ENCODE assay signal across 10 cellular contexts in genomic region chr5:115209279-115209678, GRCh38. TPM values are rescaled to one million over a fixed set of nuclear protein-coding genes. Genes with fewer than 3 reads are reported as not detected.
DNase-seq lines count a peak whose midpoint lies in the region; ATAC-seq, FAIRE-seq and TF ChIP-seq lines count a peak whose summit lies in the region.
"Had no signal": no experiment of that assay in that cellular context is flagged by ENCODE, and none has a peak within 500 bp of the region (broad histone marks: within the 10 kb centered on the region; RNA-seq: fewer than 3 reads in every experiment).

No MANE protein-coding gene starts in this region.

- no peaks in the 10 kb centered on the region for H3K27me3 Mint-ChIP-seq in CD4-positive, alpha-beta T cell
- H3K27me3 Mint-ChIP-seq in natural killer cell treated with Interleukin-12 subunit alpha and Interleukin-12 subunit beta and Interleukin-15 and Interleukin-18, amount 100 ng/mL, for 72 hours = no peaks in the 10 kb centered on the region
- H3K27me3 Mint-ChIP-seq: activated naive CD8-positive, alpha-beta T cell had no signal

- H3K27ac Mint-ChIP-seq in CD4-positive, alpha-beta T cell = peak overlapping the region; percentile 1
- peak overlapping the region; percentile 50 to 53 for H3K27ac Mint-ChIP-seq in natural killer cell treated with Interleukin-12 subunit alpha and Interleukin-12 subunit beta and Interleukin-15 and Interleukin-18, amount 100 ng/mL, for 72 hours
- H3K27ac Mint-ChIP-seq: activated naive CD8-positive, alpha-beta T cell had no signal

- no peak overlapping the region for H3K4me3 Mint-ChIP-seq in CD4-positive, alpha-beta T cell
- H3K4me3 Mint-ChIP-seq in natural killer cell treated with Interleukin-12 subunit alpha and Interleukin-12 subunit beta and Interleukin-15 and Interleukin-18, amount 100 ng/mL, for 72 hours = peak overlapping the region; percentile 81
- H3K4me3 Mint-ChIP-seq: neural crest cell had no signal

- TF ChIP-seq CTCF in CD4-positive, alpha-beta T cell (IDR thresholded peaks at IDR 0.05) = no peak

- no peaks in the 10 kb centered on the region for H3K9me3 ChIP-seq in CD4-positive, alpha-beta T cell (ENCODE audit: control insufficient read depth, low read length)

- DNase-seq in CD4-positive, alpha-beta T cell = no peak
- DNase-seq in activated CD8-positive, alpha-beta memory T cell treated with anti-CD3 and anti-CD28 coated beads for 48 hours (ENCODE audit: low read depth in 2 of 3, low spot score in 2 of 3) = peak in 2 of 3 experiments; percentile 2 to 26
- peak; percentile 76 for DNase-seq in natural killer cell treated with Interleukin-12 subunit alpha and Interleukin-12 subunit beta and Interleukin-15 and Interleukin-18, amount 100 ng/mL, for 72 hours (ENCODE audit: low spot score)
- DNase-seq in mesenteric fat pad (ENCODE audit: low spot score) (no peak), H54 (ENCODE audit: insufficient read length, low spot score) (no peak), cerebellum (ENCODE audit: low spot score) (no peak)

- intact Hi-C loops in CD4-positive, alpha-beta T cell (cut with DNase I, micrococcal nuclease) = no loop called here

- no peak overlapping the region for H3K27ac ChIP-seq in CD4-positive, alpha-beta T cell (ENCODE audit: low read depth, low read length)

- POLR2A ChIA-PET in CD4-positive, alpha-beta T cell (lab: Charles Lee) = no interaction called here

- CTCF ChIA-PET in CD4-positive, alpha-beta T cell (lab: Charles Lee) = no interaction called here

- H3K27me3 ChIP-seq in CD4-positive, alpha-beta T cell (ENCODE audit: control insufficient read depth, insufficient read depth, low read length) = no peaks in the 10 kb centered on the region

- peaks cover 46% of the 10 kb centered on the region for H3K36me3 Mint-ChIP-seq in CD4-positive, alpha-beta T cell (ENCODE audit: low read depth)
- H3K36me3 Mint-ChIP-seq in natural killer cell treated with Interleukin-12 subunit alpha and Interleukin-12 subunit beta and Interleukin-15 and Interleukin-18, amount 100 ng/mL, for 72 hours = peaks cover 6% of the 10 kb centered on the region

- FAIRE-seq in H54 (lab: Jason Lieb, UNC) = no peak

- no peaks in the 10 kb centered on the region for H3K9me3 Mint-ChIP-seq in CD4-positive, alpha-beta T cell
- no peaks in the 10 kb centered on the region for H3K9me3 Mint-ChIP-seq in natural killer cell treated with Interleukin-12 subunit alpha and Interleukin-12 subunit beta and Interleukin-15 and Interleukin-18, amount 100 ng/mL, for 72 hours
- H3K9me3 Mint-ChIP-seq: neural crest cell had no signal

- H3K4me1 Mint-ChIP-seq in CD4-positive, alpha-beta T cell (ENCODE audit: low read depth) = peaks cover 16% of the 10 kb centered on the region
- H3K4me1 Mint-ChIP-seq in natural killer cell treated with Interleukin-12 subunit alpha and Interleukin-12 subunit beta and Interleukin-15 and Interleukin-18, amount 100 ng/mL, for 72 hours (ENCODE audit: low read depth in 2 of 2) = peaks cover 11 to 18% of the 10 kb centered on the region in 2 donors

- ATAC-seq in CD4-positive, alpha-beta T cell (ENCODE audit: poor library complexity) = peak; percentile 83
- ATAC-seq in GM19452 (IDR thresholded peaks at IDR 0.05; ENCODE audit: unreplicated experiment) (peak; percentile 100), HG03460 (IDR thresholded peaks at IDR 0.05; ENCODE audit: unreplicated experiment) (peak; percentile 100)
- ATAC-seq in natural killer cell treated with Interleukin-12 subunit alpha and Interleukin-12 subunit beta and Interleukin-15 and Interleukin-18, amount 100 ng/mL, for 72 hours = peak; percentile 98 to 99

- TF ChIP-seq POLR2A in H54 (IDR thresholded peaks at IDR 0.05; ENCODE audit: low read depth, low read length) = no peak

RNA-seq across cellular contexts. Expression of gene TRIM36, which starts 39.6 kb away (rescaled TPM):
- under 1 TPM in 1 of 2 experiments, not detected in 1; 0.14 TPM for total RNA-seq in CD4-positive, alpha-beta T cell
- under 1 TPM; 0.08 to 0.33 TPM for total RNA-seq in natural killer cell treated with Interleukin-12 subunit alpha and Interleukin-12 subunit beta and Interleukin-15 and Interleukin-18, amount 100 ng/mL, for 72 hours
- total RNA-seq in mesenteric fat pad (1.3 TPM), cerebellum (68.9 TPM)

RNA-seq across cellular contexts. Expression of gene PGGT1B, which starts 53.4 kb away (rescaled TPM):
- 10 to 100 TPM; 37.5 to 39.3 TPM for total RNA-seq in CD4-positive, alpha-beta T cell
- total RNA-seq in natural killer cell treated with Interleukin-12 subunit alpha and Interleukin-12 subunit beta and Interleukin-15 and Interleukin-18, amount 100 ng/mL, for 72 hours = 10 to 100 TPM; 45.0 to 46.9 TPM
- total RNA-seq in mesenteric fat pad (37.3 TPM), cerebellum (24.3 TPM)

Comparison
In these comparisons a context has a peak if more than half of its experiments do, and no peak if none do; other contexts are left out.
1. DNase-seq: peak in activated CD8-positive, alpha-beta memory T cell treated with anti-CD3 and anti-CD28 coated beads for 48 hours (2 of 3) and natural killer cell treated with Interleukin-12 subunit alpha and Interleukin-12 subunit beta and Interleukin-15 and Interleukin-18, amount 100 ng/mL, for 72 hours (single experiment); none in CD4-positive, alpha-beta T cell (0 of 10), mesenteric fat pad (single experiment), H54 (single experiment) and cerebellum (single experiment).
2. RNA of gene TRIM36, which starts 39.6 kb away (total RNA-seq): 68.9 TPM in cerebellum (single experiment); 1.3 TPM in mesenteric fat pad (single experiment), 0.08 to 0.33 TPM in natural killer cell treated with Interleukin-12 subunit alpha and Interleukin-12 subunit beta and Interleukin-15 and Interleukin-18, amount 100 ng/mL, for 72 hours and 0.14 TPM in CD4-positive, alpha-beta T cell; every median in the first group is over 10 times any median in the second.
3. Peak in every context shown above with its lines, with median percentiles within 50 percentile points of each other: ATAC-seq.